8 cellular contexts compared by ENCODE assay signal in genomic region chr4:82372502-82372873, GRCh38. TPM values are rescaled to one million over a fixed set of nuclear protein-coding genes. Genes with fewer than 3 reads are reported as not detected.
A peak's percentile ranks its signal among the peaks of the same experiment; 100 is the strongest.
DNase-seq lines count a peak whose midpoint lies in the region; ATAC-seq, FAIRE-seq and TF ChIP-seq lines count a peak whose summit lies in the region.

No MANE protein-coding gene starts in this region.

- H4K91ac ChIP-seq in trophoblast cell (ENCODE audit: low read depth, low read length): no peak overlapping the region

- CTCF ChIA-PET in OCI-LY7 (lab: Charles Lee; ENCODE audit: unreplicated experiment): no interaction called here
- CTCF ChIA-PET in activated naive CD4-positive, alpha-beta T cell treated with anti-CD3 and anti-CD28 coated beads, Interleukin-2, amount 10 ng/mL, durations not matched to agents 7 days and 5 days (lab: Charles Lee): interaction anchor here (0.9 to 3.7 kb wide), 3 partner anchors 12 to 56 kb away, joined by 3 to 22 read pairs (median 17); no protein-coding TSS in a partner anchor

- TF ChIP-seq CTCF in OCI-LY7 (conservative IDR thresholded peaks at IDR 0.05; ENCODE audit: low read length) (no peak), heart right ventricle (IDR thresholded peaks at IDR 0.05) (no peak)

- H3K4me3 ChIP-seq in OCI-LY7 (ENCODE audit: low read depth, low read length, poor library complexity, severe bottlenecking) (peak overlapping the region; percentile 99), heart right ventricle (peak overlapping the region; percentile 66 to 97 (median 92)), trophoblast cell (ENCODE audit: low read depth, low read length) (peak overlapping the region; percentile 100)

- WGBS in heart right ventricle, 2 donors: 0 to 1% methylated on average over 13 of the region's 13 CpGs
- no CpG with 5 or more reads among the region's 13 CpGs for WGBS in trophoblast cell (ENCODE audit: extremely low coverage, insufficient coverage, insufficient read length)

- H3K27ac Mint-ChIP-seq in activated naive CD4-positive, alpha-beta T cell treated with anti-CD3 and anti-CD28 coated beads, Interleukin-2, amount 10 ng/mL, durations not matched to agents 7 days and 5 days: peak overlapping the region; percentile 97

- ATAC-seq in heart right ventricle: peak in 2 of 8 donors; percentile 22 to 31
- no peak for ATAC-seq in GM19035 (IDR thresholded peaks at IDR 0.05; ENCODE audit: unreplicated experiment)

- H2BK5ac ChIP-seq in trophoblast cell (ENCODE audit: low read depth, low read length, poor library complexity): peak overlapping the region; percentile 1

- H3K4ac ChIP-seq in trophoblast cell (ENCODE audit: low read depth, low read length): peak overlapping the region; percentile 99

- H3K27ac ChIP-seq in OCI-LY7 (ENCODE audit: low read depth, low read length, poor library complexity, severe bottlenecking) (peak overlapping the region; percentile 85), heart right ventricle (peak overlapping the region in 9 of 10 donors; percentile 96 to 100 (median 99)), trophoblast cell (ENCODE audit: low read depth, low read length) (peak overlapping the region; percentile 58)

- H2BK120ac ChIP-seq in trophoblast cell (ENCODE audit: insufficient read depth, low read length, poor library complexity): no peak overlapping the region

- POLR2A ChIA-PET in OCI-LY7 (lab: Charles Lee): interaction anchor here (0.6 to 3.8 kb wide), 6 partner anchors 13 to 532 kb away, joined by 3 to 15 read pairs (median 4); no protein-coding TSS in a partner anchor

- H3K27me3 ChIP-seq in heart right ventricle (no peaks in the 10 kb centered on the region), trophoblast cell (ENCODE audit: insufficient read depth, low read length) (no peaks in the 10 kb centered on the region)

- no peaks in the 10 kb centered on the region; the same call in 1 of the 2 replicates for H3K9me3 ChIP-seq in OCI-LY7 (ENCODE audit: low read length)
- no peaks in the 10 kb centered on the region for H3K9me3 ChIP-seq in heart right ventricle
- H3K9me3 ChIP-seq in trophoblast cell (ENCODE audit: insufficient read depth, low read depth, low read length): no peaks in the 10 kb centered on the region

- H3K18ac ChIP-seq in trophoblast cell (ENCODE audit: low read length): no peak overlapping the region

- no peak overlapping the region for H2AFZ ChIP-seq in OCI-LY7 (ENCODE audit: low read length)
- no peak overlapping the region for H2AFZ ChIP-seq in trophoblast cell (ENCODE audit: insufficient read depth, low read length, poor library complexity)

- H3K79me2 ChIP-seq in OCI-LY7 (ENCODE audit: insufficient read depth, low read depth, low read length) (peaks cover 86% of the 10 kb centered on the region), trophoblast cell (ENCODE audit: control insufficient read depth, insufficient read depth, low read length, poor library complexity) (peaks cover 19% of the 10 kb centered on the region)

- intact Hi-C loops in OCI-LY7 (cut with micrococcal nuclease; ENCODE audit: unreplicated experiment): loop anchor here (5.0 kb wide), 3 partner anchors 85 to 665 kb away; partner anchors contain the start of genes COPS4 and LIN54
- intact Hi-C loops in heart right ventricle (cut with DNase I): loop anchor here in 7 of 10 donors (2.0 to 10.0 kb wide), 8 partner anchors 55 to 665 kb away; partner anchors contain the start of genes COPS4 (in 2 of the 7), ENOPH1 (in 1 of the 7), HNRNPDL (in 1 of the 7) and LIN54 (in 1 of the 7)

- H4K12ac ChIP-seq in trophoblast cell (ENCODE audit: low read depth, low read length): no peak overlapping the region

- no TSS peak for BruUV-seq in OCI-LY7 (replicated peaks; lab: Mats Ljungman, UMichigan)

- peak overlapping the region; percentile 93 for H3K9ac ChIP-seq in trophoblast cell (ENCODE audit: low read length)

- peak overlapping the region; percentile 56 for H3K14ac ChIP-seq in trophoblast cell (ENCODE audit: low read length)

- H2BK12ac ChIP-seq in trophoblast cell (ENCODE audit: low read length): no peak overlapping the region

- H4K8ac ChIP-seq in trophoblast cell (ENCODE audit: low read depth, low read length): no peak overlapping the region

- peaks cover 7% of the 10 kb centered on the region for H3K27me3 Mint-ChIP-seq in activated naive CD4-positive, alpha-beta T cell treated with anti-CD3 and anti-CD28 coated beads, Interleukin-2, amount 10 ng/mL, durations not matched to agents 7 days and 5 days

- peaks cover 54% of the 10 kb centered on the region for H4K20me1 ChIP-seq in OCI-LY7 (ENCODE audit: insufficient read depth, low read length)

- H3K4me3 Mint-ChIP-seq in activated naive CD4-positive, alpha-beta T cell treated with anti-CD3 and anti-CD28 coated beads, Interleukin-2, amount 10 ng/mL, durations not matched to agents 7 days and 5 days: peak overlapping the region; percentile 98

- peak; percentile 51 for FAIRE-seq in GM18507 (lab: Jason Lieb, UNC)

- H3K4me1 ChIP-seq in OCI-LY7 (ENCODE audit: insufficient read depth, low read length, poor library complexity, severe bottlenecking): peaks cover 44% of the 10 kb centered on the region
- H3K4me1 ChIP-seq in heart right ventricle: peaks cover 9 to 66% (median 52%) of the 10 kb centered on the region in 9 donors
- H3K4me1 ChIP-seq in trophoblast cell (ENCODE audit: control insufficient read depth in 1 of 2, insufficient read depth in 2 of 2, low read length in 2 of 2): no peaks in the 10 kb centered on the region

- H3K36me3 Mint-ChIP-seq in activated naive CD4-positive, alpha-beta T cell treated with anti-CD3 and anti-CD28 coated beads, Interleukin-2, amount 10 ng/mL, durations not matched to agents 7 days and 5 days: peaks cover 68% of the 10 kb centered on the region

- H3K4me2 ChIP-seq in OCI-LY7 (ENCODE audit: low read length) (peak overlapping the region; percentile 92), trophoblast cell (ENCODE audit: low read length) (peak overlapping the region; percentile 91)

- peaks cover 74% of the 10 kb centered on the region for H3K36me3 ChIP-seq in OCI-LY7 (ENCODE audit: insufficient read depth, low read length)
- peaks cover 0 to 32% (median 0%) of the 10 kb centered on the region in 9 donors for H3K36me3 ChIP-seq in heart right ventricle
- peaks cover 3 to 4% of the 10 kb centered on the region in 2 experiments for H3K36me3 ChIP-seq in trophoblast cell (ENCODE audit: control insufficient read depth in 1 of 2, insufficient read depth in 2 of 2, low read length in 2 of 2)

- peak overlapping the region; percentile 70 for H3K23ac ChIP-seq in trophoblast cell (ENCODE audit: low read length)

- peaks cover 52% of the 10 kb centered on the region for H3K4me1 Mint-ChIP-seq in activated naive CD4-positive, alpha-beta T cell treated with anti-CD3 and anti-CD28 coated beads, Interleukin-2, amount 10 ng/mL, durations not matched to agents 7 days and 5 days

- H2AK5ac ChIP-seq in trophoblast cell (ENCODE audit: low read length): no peak overlapping the region

- peaks cover 11% of the 10 kb centered on the region for H3K79me1 ChIP-seq in trophoblast cell (ENCODE audit: low read length)

- no peaks in the 10 kb centered on the region for H3K9me2 ChIP-seq in OCI-LY7 (ENCODE audit: insufficient read depth, low read length)

- no peaks in the 10 kb centered on the region for H3K9me3 Mint-ChIP-seq in activated naive CD4-positive, alpha-beta T cell treated with anti-CD3 and anti-CD28 coated beads, Interleukin-2, amount 10 ng/mL, durations not matched to agents 7 days and 5 days

- peak; percentile 39 for DNase-seq in A172 (ENCODE audit: low spot score)
- no peak for DNase-seq in GM18507 (ENCODE audit: extremely low spot score, insufficient read length, low read depth)
- peak; percentile 63 for DNase-seq in OCI-LY7 (ENCODE audit: low spot score)
- DNase-seq in activated naive CD4-positive, alpha-beta T cell treated with anti-CD3 and anti-CD28 coated beads, Interleukin-2, amount 10 ng/mL, durations not matched to agents 7 days and 5 days: peak; percentile 64
- DNase-seq in heart right ventricle: peak in 1 of 2 donors; percentile 41
- DNase-seq in trophoblast cell: peak in 1 of 2 donors; percentile 30
- no peak for DNase-seq in NCI-H774 (lab: John Stamatoyannopoulos, UW)

RNA-seq across cellular contexts. Expression of gene HNRNPD, which starts 1.3 kb away (rescaled TPM):
- 47.4 and 59.4 TPM in 2 replicates for total RNA-seq in A172 (2014; rRNA removed; shearing (Covaris generic))
- total RNA-seq in OCI-LY7 (2014; rRNA removed; shearing (Covaris generic)): 127 and 159 TPM in 2 replicates
- 572 and 601 TPM in 2 replicates for total RNA-seq in OCI-LY7 (2022)
- total RNA-seq in heart right ventricle: 100 to 1,000 TPM; 117 to 144 (median 126) TPM
- polyA plus RNA-seq in heart right ventricle: 100 to 1,000 TPM; 102 to 110 TPM
- polyA plus RNA-seq in trophoblast cell (2013): 305 and 316 TPM in 2 replicates

RNA-seq across cellular contexts. Expression of gene HNRNPDL, which starts 57.8 kb away (rescaled TPM):
- total RNA-seq in A172 (2014; rRNA removed; shearing (Covaris generic)): 433 and 473 TPM in 2 replicates
- total RNA-seq in OCI-LY7 (2014; rRNA removed; shearing (Covaris generic)): 224 and 319 TPM in 2 replicates
- total RNA-seq in OCI-LY7 (2022) (394 and 425 TPM in 2 replicates), heart right ventricle (100 to 1,000 TPM; 129 to 168 (median 148) TPM)
- polyA plus RNA-seq in heart right ventricle: 100 to 1,000 TPM; 183 to 184 TPM
- polyA plus RNA-seq in trophoblast cell (2013): 325 and 327 TPM in 2 replicates

RNA-seq across cellular contexts. Expression of gene ENOPH1, which starts 57.9 kb away (rescaled TPM):
- total RNA-seq in A172 (2014; rRNA removed; shearing (Covaris generic)): 70.0 and 77.5 TPM in 2 replicates
- 49.7 and 58.7 TPM in 2 replicates for total RNA-seq in OCI-LY7 (2014; rRNA removed; shearing (Covaris generic))
- 64.9 and 70.2 TPM in 2 replicates for total RNA-seq in OCI-LY7 (2022)
- 10 to 100 TPM; 13.9 to 18.5 (median 16.3) TPM for total RNA-seq in heart right ventricle
- polyA plus RNA-seq in heart right ventricle: 10 to 100 TPM; 22.6 to 28.1 TPM
- 23.2 and 23.9 TPM in 2 replicates for polyA plus RNA-seq in trophoblast cell (2013)

Comparison
In these comparisons a context has a peak if more than half of its experiments do, and no peak if none do; other contexts are left out.
1. DNase-seq: peak in A172 (single experiment), OCI-LY7 (single experiment) and activated naive CD4-positive, alpha-beta T cell treated with anti-CD3 and anti-CD28 coated beads, Interleukin-2, amount 10 ng/mL, durations not matched to agents 7 days and 5 days (single experiment); none in GM18507 (single experiment) and NCI-H774 (single experiment).
2. Peak in every context shown above with its lines, with median percentiles within 50 percentile points of each other: H3K27ac ChIP-seq and H3K4me3 ChIP-seq.